ENCODE assay signal across 2 cellular contexts in genomic region chr20:62355527-62356142, GRCh38.
A peak's percentile ranks its signal among the peaks of the same experiment; 100 is the strongest.
TF ChIP-seq lines count a peak whose summit lies in the region.

No MANE protein-coding gene starts in this region.

TF ChIP-seq in GM23338, 12 proteins besides CTCF, POLR2A, EP300 and RAD21:
- TF ChIP-seq ZNF114 (CRISPR knock-in tag; IDR thresholded peaks at IDR 0.05): no peak
- 0 out of 2 replicates have a peak, but pooled peaks have one; percentile 27 for TF ChIP-seq CREB1 (CRISPR knock-in tag; IDR thresholded peaks at IDR 0.05; ENCODE audit: low read depth)

TF ChIP-seq in HEK293T, 16 proteins besides CTCF, POLR2A, EP300 and RAD21:
- no peak for TF ChIP-seq LEF1 (IDR thresholded peaks at IDR 0.05; ENCODE audit: borderline replicate concordance)
